10 cellular contexts compared by ENCODE assay signal in the genomic region with DNA sequence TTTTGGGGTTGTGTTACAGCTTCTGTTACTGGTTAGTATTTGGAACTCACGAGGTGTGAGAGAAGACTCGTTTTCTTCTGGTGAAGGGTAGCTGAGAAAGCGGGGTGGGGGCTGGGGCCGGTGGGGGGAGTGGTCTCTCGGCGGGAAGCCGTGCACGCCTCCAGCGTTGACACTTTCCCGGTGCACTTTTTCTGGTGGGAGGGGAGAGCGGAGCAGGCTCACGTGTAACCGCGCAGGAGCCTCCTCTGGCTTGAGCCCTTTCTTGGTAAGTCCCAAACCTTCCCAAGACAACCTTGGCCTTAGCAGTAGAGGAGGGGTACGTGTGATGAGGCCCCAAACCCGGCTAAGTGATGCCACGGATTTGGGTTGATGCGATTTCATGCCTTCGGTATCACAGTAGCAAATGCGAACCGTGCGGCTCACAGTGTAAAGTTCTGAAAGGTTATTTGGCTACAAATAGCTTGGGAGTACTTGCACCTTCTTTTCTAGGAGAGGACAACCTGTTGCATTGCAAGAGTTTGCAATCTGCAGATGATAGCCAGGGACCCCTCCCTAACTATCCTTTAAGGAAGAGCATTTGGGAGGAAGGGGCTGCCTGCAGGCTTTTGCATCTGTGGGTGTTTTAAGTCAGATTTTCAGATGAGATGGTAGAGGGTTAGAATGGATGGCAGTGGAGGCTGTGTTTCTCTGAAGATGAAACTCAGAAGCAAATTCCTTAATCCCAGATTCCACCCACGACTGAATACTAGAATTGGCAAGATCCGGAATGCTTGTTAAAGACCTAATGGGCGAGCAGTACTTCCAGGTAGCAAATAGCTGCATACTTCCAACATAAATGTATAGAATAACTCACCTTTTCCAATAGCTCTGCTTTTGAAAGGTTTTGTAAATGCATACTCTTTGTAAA. TPM values are rescaled to one million over a fixed set of nuclear protein-coding genes. Genes with fewer than 3 reads are reported as not detected.
DNase-seq lines count a peak whose midpoint lies in the region; ATAC-seq and TF ChIP-seq lines count a peak whose summit lies in the region.
"Had no signal": no experiment of that assay in that cellular context is flagged by ENCODE, and none has a peak within 500 bp of the region (broad histone marks: within the 10 kb centered on the region; RNA-seq: fewer than 3 reads in every experiment).

No MANE protein-coding gene starts in this region.

- H3K4me1 Mint-ChIP-seq in stimulated activated naive CD8-positive, alpha-beta T cell treated with anti-CD3 and anti-CD28 coated beads, Interleukin-15, amount 100 ng/mL, for 72 hours = peaks cover 21% of the 10 kb centered on the region
- peaks cover 15 to 24% of the 10 kb centered on the region in 2 donors for H3K4me1 Mint-ChIP-seq in natural killer cell

- H3K27ac Mint-ChIP-seq in stimulated activated naive CD8-positive, alpha-beta T cell treated with anti-CD3 and anti-CD28 coated beads, Interleukin-15, amount 100 ng/mL, for 72 hours = no peak overlapping the region
- H3K27ac Mint-ChIP-seq in natural killer cell = no peak overlapping the region

- DNase-seq in stimulated activated naive CD8-positive, alpha-beta T cell treated with anti-CD3 and anti-CD28 coated beads, Interleukin-15, amount 100 ng/mL, for 72 hours = peak in 1 of 2 donors; percentile 3
- no peak for DNase-seq in stimulated activated naive CD8-positive, alpha-beta T cell treated with anti-CD3 and anti-CD28 coated beads, Interleukin-15, Interleukin-2, amounts not matched to agents 100 U/mL and 50 U/mL, for 24 hours
- DNase-seq in natural killer cell (no peak), 8988T (no peak), DMS114 treated with DMSO at 0.1 percent for 48 hours (lab: John Stamatoyannopoulos, UW; ENCODE audit: unreplicated experiment) (no peak)
- DNase-seq: NCI-H1048 had no signal

- WGBS in esophagus, 2 donors = 7 to 14% methylated on average over 25 of the region's 25 CpGs

- no peaks in the 10 kb centered on the region for H3K9me3 Mint-ChIP-seq in stimulated activated naive CD8-positive, alpha-beta T cell treated with anti-CD3 and anti-CD28 coated beads, Interleukin-15, amount 100 ng/mL, for 72 hours
- no peaks in the 10 kb centered on the region for H3K9me3 Mint-ChIP-seq in natural killer cell

- no peaks in the 10 kb centered on the region for H3K9me3 ChIP-seq in esophagus (ENCODE audit: control insufficient read depth in 2 of 2, insufficient read depth in 1 of 2, low read depth in 1 of 2, low read length in 1 of 2)

- H3K36me3 Mint-ChIP-seq in natural killer cell = peaks cover 7% of the 10 kb centered on the region

- H3K36me3 ChIP-seq in esophagus (ENCODE audit: control insufficient read depth in 2 of 2, insufficient read depth in 2 of 2, low read length in 1 of 2) = peaks cover 0 to 3% of the 10 kb centered on the region in 2 donors

- ATAC-seq in stimulated activated naive CD8-positive, alpha-beta T cell treated with anti-CD3 and anti-CD28 coated beads, Interleukin-15, amount 100 ng/mL, for 72 hours = no peak
- no peak for ATAC-seq in stimulated activated naive CD8-positive, alpha-beta T cell treated with anti-CD3 and anti-CD28 coated beads, Interleukin-15, Interleukin-2, amounts not matched to agents 100 U/mL and 50 U/mL, for 24 hours
- ATAC-seq in natural killer cell = no peak
- no peak for ATAC-seq in GM18498 (IDR thresholded peaks at IDR 0.05; ENCODE audit: unreplicated experiment)
- ATAC-seq in GM21737 (IDR thresholded peaks at IDR 0.05; ENCODE audit: unreplicated experiment) = no peak

- intact Hi-C loops in natural killer cell (cut with micrococcal nuclease) = loop anchor here (2.0 kb wide), 1 partner anchor 28 kb away; no protein-coding TSS in a partner anchor

- H3K27ac ChIP-seq in esophagus (ENCODE audit: low read depth in 2 of 2, low read length in 1 of 2) = peak overlapping the region; percentile 82 to 90
- H3K27ac ChIP-seq: VCaP had no signal

- peaks cover 91% of the 10 kb centered on the region for H3K27me3 Mint-ChIP-seq in stimulated activated naive CD8-positive, alpha-beta T cell treated with anti-CD3 and anti-CD28 coated beads, Interleukin-15, amount 100 ng/mL, for 72 hours
- peaks cover 43 to 70% of the 10 kb centered on the region in 2 donors for H3K27me3 Mint-ChIP-seq in natural killer cell (ENCODE audit: low read depth in 2 of 2)

- H3K4me3 Mint-ChIP-seq in stimulated activated naive CD8-positive, alpha-beta T cell treated with anti-CD3 and anti-CD28 coated beads, Interleukin-15, amount 100 ng/mL, for 72 hours = peak overlapping the region; percentile 69 to 76
- peak overlapping the region; percentile 11 for H3K4me3 Mint-ChIP-seq in natural killer cell

- peak overlapping the region; percentile 33 to 53 for H3K4me3 ChIP-seq in esophagus (ENCODE audit: low read depth in 1 of 2, low read length in 2 of 2)

- no peaks in the 10 kb centered on the region for H3K27me3 ChIP-seq in esophagus (ENCODE audit: control insufficient read depth in 1 of 2, insufficient read depth in 2 of 2, low read length in 2 of 2)

- no peak for TF ChIP-seq CTCF in natural killer cell (IDR thresholded peaks at IDR 0.05)

- peaks cover 0 to 3% of the 10 kb centered on the region in 2 donors for H3K4me1 ChIP-seq in esophagus (ENCODE audit: control insufficient read depth in 2 of 2, insufficient read depth in 2 of 2, low read length in 1 of 2)

RNA-seq across cellular contexts. Expression of a gene that starts 1.5 kb away (rescaled TPM):
- 10 to 100 TPM in 1 of 2 donors, 1 to 10 TPM in 1; 6.4 to 12.7 TPM for polyA plus RNA-seq in esophagus
- under 1 TPM; 0.14 to 0.59 (median 0.15) TPM for total RNA-seq in natural killer cell
